8 cellular contexts compared by ENCODE assay signal in genomic region chr1:36369061-36369470, GRCh38. TPM values are rescaled to one million over a fixed set of nuclear protein-coding genes. Genes with fewer than 3 reads are reported as not detected.
DNase-seq lines count a peak whose midpoint lies in the region; ATAC-seq and TF ChIP-seq lines count a peak whose summit lies in the region.

No MANE protein-coding gene starts in this region.

- intact Hi-C loops in Panc1 (cut with micrococcal nuclease; ENCODE audit: unreplicated experiment) (no loop called here), esophagus squamous epithelium (cut with DNase I) (no loop called here)

- no peaks in the 10 kb centered on the region for H3K27me3 ChIP-seq in Panc1 (ENCODE audit: control insufficient read depth, insufficient read depth, low read length)
- H3K27me3 ChIP-seq in esophagus squamous epithelium, result no peaks in the 10 kb centered on the region
- no peaks in the 10 kb centered on the region for H3K27me3 ChIP-seq in subcutaneous abdominal adipose tissue (ENCODE audit: control insufficient read depth in 5 of 5, insufficient read depth in 4 of 5, low read length in 5 of 5)

- peaks cover 42% of the 10 kb centered on the region for H3K4me1 ChIP-seq in Panc1 (ENCODE audit: control insufficient read depth, insufficient read depth, low read length)
- H3K4me1 ChIP-seq in esophagus squamous epithelium, result peaks cover 22 to 75% (median 43%) of the 10 kb centered on the region in 3 donors
- H3K4me1 ChIP-seq in subcutaneous abdominal adipose tissue (ENCODE audit: control insufficient read depth in 5 of 5, insufficient read depth in 5 of 5, low read length in 5 of 5), result peaks cover 19 to 58% (median 58%) of the 10 kb centered on the region in 5 donors

- ATAC-seq in Panc1, result peak; percentile 54
- no peak for ATAC-seq in HG03432 (IDR thresholded peaks at IDR 0.05; ENCODE audit: unreplicated experiment)

- no peak for TF ChIP-seq POLR2A in esophagus squamous epithelium (IDR thresholded peaks at IDR 0.05)

- H3K9ac ChIP-seq in subcutaneous abdominal adipose tissue (ENCODE audit: low read length in 5 of 5), result no peak overlapping the region

- DNase-seq in DMS53 (lab: John Stamatoyannopoulos, UW) (peak; percentile 93), KBM-7 (peak; percentile 80), Panc1 (ENCODE audit: low read depth, low spot score) (peak; percentile 47), esophagus squamous epithelium (lab: John Stamatoyannopoulos, UW) (no peak), nephron progenitor cell (peak; percentile 94)
- DNase-seq in activated T-cell treated with anti-CD3 and anti-CD28 coated beads, Interleukin-2, amount 50 U/mL, for 1 hour, result peak; percentile 87

- H3K4me3 ChIP-seq in Panc1 (ENCODE audit: low read depth in 2 of 2, low read length in 2 of 2), result no peak overlapping the region
- no peak overlapping the region for H3K4me3 ChIP-seq in esophagus squamous epithelium
- no peak overlapping the region for H3K4me3 ChIP-seq in subcutaneous abdominal adipose tissue (ENCODE audit: low read depth in 1 of 5, low read length in 5 of 5)

- peaks cover 7% of the 10 kb centered on the region for H3K36me3 Mint-ChIP-seq in nephron progenitor cell (ENCODE audit: low read depth)

- POLR2A ChIA-PET in Panc1 (lab: Charles Lee), result no interaction called here

- peaks cover 73% of the 10 kb centered on the region for H3K4me1 Mint-ChIP-seq in nephron progenitor cell

- 0 to 33% methylated on average over 1 of the region's 2 CpGs for WGBS in esophagus squamous epithelium, 2 donors

- H3K27me3 Mint-ChIP-seq in nephron progenitor cell (ENCODE audit: low read depth, poor library complexity), result no peaks in the 10 kb centered on the region

- H3K9me3 Mint-ChIP-seq in nephron progenitor cell, result no peaks in the 10 kb centered on the region

- H3K36me3 ChIP-seq in Panc1 (ENCODE audit: control insufficient read depth, insufficient read depth, low read length), result no peaks in the 10 kb centered on the region
- H3K36me3 ChIP-seq in esophagus squamous epithelium, result peaks cover 0 to 27% (median 7%) of the 10 kb centered on the region in 3 donors
- H3K36me3 ChIP-seq in subcutaneous abdominal adipose tissue (ENCODE audit: control insufficient read depth in 5 of 5, insufficient read depth in 5 of 5, low read length in 5 of 5), result peaks cover 0 to 18% (median 15%) of the 10 kb centered on the region in 5 donors

- no peak overlapping the region for H3K27ac Mint-ChIP-seq in nephron progenitor cell

- in situ Hi-C loops in KBM-7 (cut with MboI; ENCODE audit: low pct_unique_long_range_greater_than_20kb, low sequenced_read_pairs), result no loop called here
- in situ Hi-C loops in Panc1 (cut with HindIII; ENCODE audit: low pct_unique_long_range_greater_than_20kb, low sequenced_read_pairs), result no loop called here

- BruUV-seq in Panc1 (replicated peaks; lab: Mats Ljungman, UMichigan), result no TSS peak

- CTCF ChIA-PET in Panc1 (lab: Charles Lee), result interaction anchor here (1.1 to 2.6 kb wide), 4 partner anchors 9 to 46 kb away, joined by 3 to 15 read pairs (median 8); no protein-coding TSS in a partner anchor

- peak; percentile 95 for TF ChIP-seq CTCF in Panc1 (IDR thresholded peaks at IDR 0.05)
- peak; percentile 90 to 99 (median 94) for TF ChIP-seq CTCF in esophagus squamous epithelium (IDR thresholded peaks at IDR 0.05)
- TF ChIP-seq CTCF in nephron progenitor cell (IDR thresholded peaks at IDR 0.05), result peak; percentile 84

- H3K27ac ChIP-seq in Panc1 (ENCODE audit: low read length) (no peak overlapping the region; the same call in 1 of the 2 replicates), esophagus squamous epithelium (peak overlapping the region in 2 of 4 donors; percentile 29 to 31), subcutaneous abdominal adipose tissue (ENCODE audit: low read depth, low read length) (peak overlapping the region; percentile 51)

- H3K4me3 Mint-ChIP-seq in nephron progenitor cell, result no peak overlapping the region

- no peaks in the 10 kb centered on the region for H3K9me3 ChIP-seq in Panc1 (ENCODE audit: control insufficient read depth, insufficient read depth, low read depth, low read length)
- no peaks in the 10 kb centered on the region for H3K9me3 ChIP-seq in esophagus squamous epithelium
- H3K9me3 ChIP-seq in subcutaneous abdominal adipose tissue (ENCODE audit: control insufficient read depth in 5 of 5, low read length in 5 of 5), result no peaks in the 10 kb centered on the region

RNA-seq across cellular contexts. Expression of gene STK40, which starts 16.7 kb away (rescaled TPM):
- total RNA-seq in Panc1 (2021; ENCODE audit: unreplicated experiment) (49.6 TPM), esophagus squamous epithelium (10 to 100 TPM; 34.5 to 59.7 (median 42.3) TPM)
- polyA plus RNA-seq in Panc1 (2012; ENCODE audit: insufficient read length), result 50.8 TPM

RNA-seq across cellular contexts. Expression of gene LSM10, which starts 28.6 kb away (rescaled TPM):
- total RNA-seq in Panc1 (2021; ENCODE audit: unreplicated experiment) (53.7 TPM), esophagus squamous epithelium (10 to 100 TPM in 3 of 4 donors, 1 to 10 TPM in 1; 8.5 to 29.4 (median 16.9) TPM)
- 75.5 TPM for polyA plus RNA-seq in Panc1 (2012; ENCODE audit: insufficient read length)

RNA-seq across cellular contexts. Expression of gene EVA1B, which starts 45.6 kb away (rescaled TPM):
- total RNA-seq in Panc1 (2021; ENCODE audit: unreplicated experiment), result 79.0 TPM
- 196 TPM for polyA plus RNA-seq in Panc1 (2012; ENCODE audit: insufficient read length)
- 10 to 100 TPM in 3 of 4 donors, 1 to 10 TPM in 1; 7.5 to 22.1 (median 12.8) TPM for total RNA-seq in esophagus squamous epithelium
